ENCODE assay signal across 8 cellular contexts in the genomic region with DNA sequence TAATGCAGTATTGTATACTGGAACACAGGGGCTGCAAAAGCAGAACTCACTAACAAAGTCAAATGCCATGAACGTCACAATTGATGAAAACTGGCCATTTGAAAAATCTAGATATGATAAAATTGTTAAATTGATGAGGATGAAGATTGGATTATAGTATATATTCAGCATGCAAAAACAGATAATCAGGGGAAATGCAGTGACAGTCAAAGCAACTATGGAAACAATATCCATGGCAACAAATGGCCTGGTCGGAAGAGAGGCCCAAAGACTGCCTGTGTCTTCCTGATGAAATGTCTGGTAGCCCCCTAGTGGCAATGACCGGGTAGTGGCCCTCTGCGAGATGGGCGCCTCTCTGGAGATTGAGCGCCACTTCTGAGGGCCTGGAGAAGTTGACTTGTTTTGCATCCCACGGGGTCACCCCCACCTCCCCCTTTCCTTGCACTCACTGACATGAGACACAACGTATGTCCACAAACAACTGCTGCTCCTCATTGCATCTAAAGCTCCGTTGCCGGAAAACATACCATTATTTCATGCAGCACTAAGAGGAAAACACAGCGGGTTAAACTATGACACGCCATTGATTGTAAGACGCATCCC. TPM values are rescaled to one million over a fixed set of nuclear protein-coding genes. Genes with fewer than 3 reads are reported as not detected.
DNase-seq lines count a peak whose midpoint lies in the region; ATAC-seq and TF ChIP-seq lines count a peak whose summit lies in the region.

No MANE protein-coding gene starts in this region.

- H3K27ac ChIP-seq in Panc1 (ENCODE audit: low read length) (no peak overlapping the region), fibroblast of lung (ENCODE audit: insufficient read depth, low read length) (no peak overlapping the region)

- no peaks in the 10 kb centered on the region for H3K79me2 ChIP-seq in fibroblast of lung (ENCODE audit: control insufficient read depth, insufficient read depth, low read length)

- CTCF ChIA-PET in Panc1 (lab: Charles Lee): interaction anchor here (0.7 to 1.5 kb wide), 3 partner anchors 9 to 153 kb away, joined by 3 to 6 read pairs (median 5); no protein-coding TSS in a partner anchor

- no TSS peak for BruUV-seq in Panc1 (replicated peaks; lab: Mats Ljungman, UMichigan)

- H3K27me3 ChIP-seq in Panc1 (ENCODE audit: control insufficient read depth, insufficient read depth, low read length) (no peaks in the 10 kb centered on the region), fibroblast of lung (ENCODE audit: control insufficient read depth, insufficient read depth, low read length) (peaks cover 2% of the 10 kb centered on the region)

- peaks cover 16% of the 10 kb centered on the region for H3K4me1 Mint-ChIP-seq in nephron

- H3K4me3 ChIP-seq in Panc1 (ENCODE audit: low read depth in 2 of 2, low read length in 2 of 2) (no peak overlapping the region), fibroblast of lung (replicated peaks in 1 of 4; ENCODE audit: control extremely low read depth in 1 of 4, insufficient read depth in 1 of 4, low read depth in 3 of 4, low read length in 4 of 4) (no peak overlapping the region)

- H3K4me1 ChIP-seq in Panc1 (ENCODE audit: control insufficient read depth, insufficient read depth, low read length) (peaks cover 3% of the 10 kb centered on the region), fibroblast of lung (ENCODE audit: control insufficient read depth, extremely low read depth, insufficient read depth, low read length) (peaks cover 5% of the 10 kb centered on the region)

- H3K4me3 Mint-ChIP-seq in nephron: no peak overlapping the region

- no peaks in the 10 kb centered on the region for H3K9me3 Mint-ChIP-seq in nephron

- no peaks in the 10 kb centered on the region for H4K20me1 ChIP-seq in fibroblast of lung (ENCODE audit: control insufficient read depth, extremely low read depth, insufficient read depth, low read length)

- in situ Hi-C loops in Panc1 (cut with HindIII; ENCODE audit: low pct_unique_long_range_greater_than_20kb, low sequenced_read_pairs): no loop called here

- intact Hi-C loops in Panc1 (cut with micrococcal nuclease; ENCODE audit: unreplicated experiment): no loop called here

- H3K9me3 ChIP-seq in Panc1 (ENCODE audit: control insufficient read depth, insufficient read depth, low read depth, low read length) (no peaks in the 10 kb centered on the region), fibroblast of lung (ENCODE audit: control insufficient read depth, insufficient read depth, low read depth, low read length) (no peaks in the 10 kb centered on the region)

- TF ChIP-seq CTCF in Panc1 (IDR thresholded peaks at IDR 0.05) (peak; percentile 94), fibroblast of lung (conservative IDR thresholded peaks at IDR 0.05 in 1 of 2, IDR thresholded peaks at IDR 0.05 in 1 of 2; ENCODE audit: low read depth in 1 of 2, low read length in 2 of 2) (peak; percentile 86 to 91), nephron (IDR thresholded peaks at IDR 0.05; ENCODE audit: unreplicated experiment in 3 of 3) (peak; percentile 90 to 95 (median 94))

- H3K36me3 ChIP-seq in Panc1 (ENCODE audit: control insufficient read depth, insufficient read depth, low read length) (no peaks in the 10 kb centered on the region), fibroblast of lung (ENCODE audit: control insufficient read depth, insufficient read depth, low read length) (no peaks in the 10 kb centered on the region)

- POLR2A ChIA-PET in Panc1 (lab: Charles Lee): no interaction called here

- H3K9ac ChIP-seq in fibroblast of lung (ENCODE audit: insufficient read depth, low read length): no peak overlapping the region

- no peaks in the 10 kb centered on the region for H3K27me3 Mint-ChIP-seq in nephron (ENCODE audit: low read depth)

- H2AFZ ChIP-seq in fibroblast of lung (ENCODE audit: low read length): no peak overlapping the region

- DNase-seq in DMS79 treated with DMSO at 0.1 percent for 48 hours (lab: John Stamatoyannopoulos, UW): peak; percentile 49
- peak; percentile 73 for DNase-seq in HuH-7 (ENCODE audit: low spot score)
- no peak for DNase-seq in Panc1 (ENCODE audit: low read depth, low spot score)
- DNase-seq in activated T-cell treated with anti-CD3 and anti-CD28 coated beads, Interleukin-2, amount 50 U/mL, for 1 hour: peak; percentile 70
- DNase-seq in fibroblast of lung (ENCODE audit: low read depth in 2 of 2): peak; percentile 82 to 85
- peak; percentile 81 for DNase-seq in stimulated activated naive CD8-positive, alpha-beta T cell treated with anti-CD3 and anti-CD28 coated beads, Interleukin-15, Interleukin-2, amounts not matched to agents 100 U/mL and 50 U/mL, for 24 hours

- no peaks in the 10 kb centered on the region for H3K36me3 Mint-ChIP-seq in nephron (ENCODE audit: low read depth)

- ATAC-seq in Panc1 (peak; percentile 94), GM18870 (IDR thresholded peaks at IDR 0.05; ENCODE audit: unreplicated experiment) (no peak)
- peak; percentile 97 for ATAC-seq in stimulated activated naive CD8-positive, alpha-beta T cell treated with anti-CD3 and anti-CD28 coated beads, Interleukin-15, Interleukin-2, amounts not matched to agents 100 U/mL and 50 U/mL, for 24 hours

- no peak overlapping the region for H3K4me2 ChIP-seq in fibroblast of lung (ENCODE audit: extremely low read depth, insufficient read depth, low read length)

- peak overlapping the region in 2 of 3 experiments; percentile 17 to 37 for H3K27ac Mint-ChIP-seq in nephron

RNA-seq across cellular contexts. Expression of a gene that starts 43.5 kb away (rescaled TPM):
- total RNA-seq in Panc1 (2021; ENCODE audit: unreplicated experiment) (not detected), fibroblast of lung (not detected in 2 replicates)
- not detected for polyA plus RNA-seq in Panc1 (2012; ENCODE audit: insufficient read length)
- polyA plus RNA-seq in fibroblast of lung: not detected in 2 replicates
- polyA plus RNA-seq in fibroblast of lung (2012): not detected in 2 replicates
- not detected in 2 replicates for polyA minus RNA-seq in fibroblast of lung (ENCODE audit: low replicate concordance)

RNA-seq across cellular contexts. Expression of a gene that starts 45.8 kb away (rescaled TPM):
- total RNA-seq in Panc1 (2021; ENCODE audit: unreplicated experiment) (2.9 TPM), fibroblast of lung (0.66 and 1.8 TPM in 2 replicates)
- 2.3 TPM for polyA plus RNA-seq in Panc1 (2012; ENCODE audit: insufficient read length)
- polyA plus RNA-seq in fibroblast of lung: 0.40 and 0.41 TPM in 2 replicates
- 1.0 and 1.4 TPM in 2 replicates for polyA plus RNA-seq in fibroblast of lung (2012)
- 0.59 and 1.8 TPM in 2 replicates for polyA minus RNA-seq in fibroblast of lung (ENCODE audit: low replicate concordance)

RNA-seq across cellular contexts. Expression of a gene that starts 51.4 kb away (rescaled TPM):
- total RNA-seq in Panc1 (2021; ENCODE audit: unreplicated experiment) (not detected), fibroblast of lung (not detected in 2 replicates)
- polyA plus RNA-seq in Panc1 (2012; ENCODE audit: insufficient read length): not detected
- polyA plus RNA-seq in fibroblast of lung: not detected in 2 replicates
- polyA plus RNA-seq in fibroblast of lung (2012): not detected in 2 replicates
- not detected in 2 replicates for polyA minus RNA-seq in fibroblast of lung (ENCODE audit: low replicate concordance)

RNA-seq across cellular contexts. Expression of a gene that starts 58.6 kb away (rescaled TPM):
- total RNA-seq in Panc1 (2021; ENCODE audit: unreplicated experiment): not detected
- polyA plus RNA-seq in Panc1 (2012; ENCODE audit: insufficient read length): not detected
- not detected in 2 replicates for total RNA-seq in fibroblast of lung
- not detected in 2 replicates for polyA plus RNA-seq in fibroblast of lung
- not detected in 2 replicates for polyA plus RNA-seq in fibroblast of lung (2012)
- 0.59 TPM in 1 of 2 replicates, not detected in the other for polyA minus RNA-seq in fibroblast of lung (ENCODE audit: low replicate concordance)
